ENCODE assay signal across 8 cellular contexts in the genomic region with DNA sequence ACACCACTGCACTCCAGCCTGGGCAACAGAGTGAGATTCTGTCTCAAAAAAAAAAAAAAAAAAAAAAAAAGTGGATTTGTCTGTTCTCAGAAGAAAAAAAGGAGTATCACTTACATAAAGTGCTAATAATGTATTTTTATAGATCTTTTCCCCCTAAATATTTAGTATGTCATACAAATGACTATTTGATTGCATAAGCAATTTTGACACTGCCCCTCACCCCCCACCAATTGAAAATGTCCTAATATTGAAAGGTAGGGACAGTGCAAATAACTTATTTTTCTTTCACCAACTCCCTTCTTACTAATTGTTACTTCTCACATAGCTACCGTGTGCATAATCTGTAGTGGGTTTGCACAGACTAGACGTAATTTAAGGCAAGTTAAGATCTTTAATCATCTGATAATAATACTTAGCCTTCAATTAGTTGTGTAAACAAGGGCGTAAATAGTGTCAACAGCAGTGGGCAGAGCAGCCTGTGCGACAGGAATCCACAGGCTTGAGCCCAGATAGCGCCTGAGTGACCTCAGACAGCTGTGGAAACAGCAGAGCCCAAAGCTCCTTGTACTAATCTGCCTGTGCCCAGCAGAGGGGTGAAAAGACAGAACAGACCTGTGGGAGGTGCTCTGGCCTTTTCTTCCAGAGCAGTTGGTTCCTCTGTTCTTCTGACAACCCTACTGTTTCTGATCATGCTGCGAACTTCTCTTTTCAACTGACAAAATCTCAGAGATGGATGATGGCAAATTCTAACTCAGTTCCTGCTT. TPM values are rescaled to one million over a fixed set of nuclear protein-coding genes. Genes with fewer than 3 reads are reported as not detected.
DNase-seq lines count a peak whose midpoint lies in the region; ATAC-seq and TF ChIP-seq lines count a peak whose summit lies in the region.

No MANE protein-coding gene starts in this region.

- peak overlapping the region; percentile 23 for H3K4me2 ChIP-seq in fibroblast of lung (ENCODE audit: extremely low read depth, insufficient read depth, low read length)

- ATAC-seq in HG02884 (IDR thresholded peaks at IDR 0.05; ENCODE audit: unreplicated experiment) (peak; percentile 34), sciatic nerve (peak; percentile 64)

- peaks cover 30% of the 10 kb centered on the region for H3K4me1 Mint-ChIP-seq in activated CD4-positive, alpha-beta memory T cell treated with anti-CD3 and anti-CD28 coated beads for 36 hours (ENCODE audit: low read depth)

- no peaks in the 10 kb centered on the region for H3K27me3 ChIP-seq in A673 (replicated peaks; ENCODE audit: insufficient read depth, low read depth, low read length, poor library complexity)
- H3K27me3 ChIP-seq in fibroblast of lung (ENCODE audit: control insufficient read depth, insufficient read depth, low read length): no peaks in the 10 kb centered on the region

- H3K79me2 ChIP-seq in fibroblast of lung (ENCODE audit: control insufficient read depth, insufficient read depth, low read length): peaks cover 12% of the 10 kb centered on the region

- DNase-seq in A673 (ENCODE audit: low spot score): peak; percentile 72
- DNase-seq in GM10248 (ENCODE audit: extremely low spot score): peak; percentile 69
- DNase-seq in NCI-H69 (lab: John Stamatoyannopoulos, UW): peak; percentile 99
- DNase-seq in activated CD4-positive, alpha-beta memory T cell treated with anti-CD3 and anti-CD28 coated beads for 36 hours: peak; percentile 71
- peak in 1 of 2 donors; percentile 68 for DNase-seq in fibroblast of lung (ENCODE audit: low read depth in 2 of 2)
- peak; percentile 62 for DNase-seq in sciatic nerve (ENCODE audit: low spot score)
- no peak for DNase-seq in COLO829 (ENCODE audit: low spot score)

- CTCF ChIA-PET in A673 (lab: Charles Lee): interaction anchor here (0.8 to 1.2 kb wide), 2 partner anchors 52 to 58 kb away, joined by 7 to 19 read pairs; no protein-coding TSS in a partner anchor
- CTCF ChIA-PET in GM10248 (lab: Yijun Ruan, JAX): interaction anchor here (0.6 to 6.1 kb wide), 20 partner anchors 9 to 85 kb away, joined by 3 to 74 read pairs (median 4); partner anchors contain the start of gene MR1
- CTCF ChIA-PET in activated CD4-positive, alpha-beta memory T cell treated with anti-CD3 and anti-CD28 coated beads for 36 hours (lab: Charles Lee): interaction anchor here (0.6 to 2.6 kb wide), 14 partner anchors 17 to 221 kb away, joined by 3 to 52 read pairs (median 4); no protein-coding TSS in a partner anchor

- H3K27ac Mint-ChIP-seq in activated CD4-positive, alpha-beta memory T cell treated with anti-CD3 and anti-CD28 coated beads for 36 hours: peak overlapping the region; percentile 14

- no peak overlapping the region for H3K4me3 ChIP-seq in A673 (ENCODE audit: low read depth, low read length, poor library complexity, severe bottlenecking)
- H3K4me3 ChIP-seq in fibroblast of lung (replicated peaks in 1 of 4; ENCODE audit: control extremely low read depth in 1 of 4, insufficient read depth in 1 of 4, low read depth in 3 of 4, low read length in 4 of 4): no peak overlapping the region

- H3K4me1 ChIP-seq in A673 (ENCODE audit: insufficient read depth, low read length, poor library complexity, severe bottlenecking) (peaks cover 9% of the 10 kb centered on the region), fibroblast of lung (ENCODE audit: control insufficient read depth, extremely low read depth, insufficient read depth, low read length) (peaks cover 7% of the 10 kb centered on the region)

- no TSS peak for BruUV-seq in A673 (replicated peaks; lab: Mats Ljungman, UMichigan)

- peak overlapping the region; percentile 24 for H2AFZ ChIP-seq in fibroblast of lung (ENCODE audit: low read length)

- H3K4me3 Mint-ChIP-seq in activated CD4-positive, alpha-beta memory T cell treated with anti-CD3 and anti-CD28 coated beads for 36 hours: no peak overlapping the region

- H3K27me3 Mint-ChIP-seq in activated CD4-positive, alpha-beta memory T cell treated with anti-CD3 and anti-CD28 coated beads for 36 hours: peaks cover 5% of the 10 kb centered on the region

- H3K36me3 ChIP-seq in A673 (ENCODE audit: insufficient read depth, low read length, poor library complexity, severe bottlenecking) (no peaks in the 10 kb centered on the region), fibroblast of lung (ENCODE audit: control insufficient read depth, insufficient read depth, low read length) (no peaks in the 10 kb centered on the region)

- H3K27ac ChIP-seq in A673 (ENCODE audit: low read depth, low read length, poor library complexity, severe bottlenecking): no peak overlapping the region
- H3K27ac ChIP-seq in fibroblast of lung (ENCODE audit: insufficient read depth, low read length): no peak overlapping the region

- no peaks in the 10 kb centered on the region for H4K20me1 ChIP-seq in fibroblast of lung (ENCODE audit: control insufficient read depth, extremely low read depth, insufficient read depth, low read length)

- no peak overlapping the region for H3K9ac ChIP-seq in fibroblast of lung (ENCODE audit: insufficient read depth, low read length)

- H3K9me3 Mint-ChIP-seq in activated CD4-positive, alpha-beta memory T cell treated with anti-CD3 and anti-CD28 coated beads for 36 hours: no peaks in the 10 kb centered on the region

- POLR2A ChIA-PET in A673 (lab: Charles Lee; ENCODE audit: low non-redundant PET) (no interaction called here), GM10248 (lab: Yijun Ruan, JAX) (interaction anchor here (0.9 kb wide), 1 partner anchor 21 kb away, joined by 3 read pairs; no protein-coding TSS in a partner anchor)
- POLR2A ChIA-PET in activated CD4-positive, alpha-beta memory T cell treated with anti-CD3 and anti-CD28 coated beads for 36 hours (lab: Charles Lee): interaction anchor here (1.2 kb wide), 1 partner anchor 58 kb away, joined by 6 read pairs; no protein-coding TSS in a partner anchor

- TF ChIP-seq CTCF in A673 (conservative IDR thresholded peaks at IDR 0.05; ENCODE audit: low read depth, low read length): peak; percentile 64
- peak; percentile 78 for TF ChIP-seq CTCF in GM10248 (IDR thresholded peaks at IDR 0.05; ENCODE audit: control extremely low read depth, extremely low read depth, low read depth, missing control alignments)
- TF ChIP-seq CTCF in fibroblast of lung (conservative IDR thresholded peaks at IDR 0.05 in 1 of 2, IDR thresholded peaks at IDR 0.05 in 1 of 2; ENCODE audit: low read depth in 1 of 2, low read length in 2 of 2): peak; percentile 22 to 51

- H3K36me3 Mint-ChIP-seq in activated CD4-positive, alpha-beta memory T cell treated with anti-CD3 and anti-CD28 coated beads for 36 hours: peaks cover 3% of the 10 kb centered on the region

- H3K9me3 ChIP-seq in A673 (ENCODE audit: low read depth, low read length, poor library complexity, severe bottlenecking): no peaks in the 10 kb centered on the region
- H3K9me3 ChIP-seq in fibroblast of lung (ENCODE audit: control insufficient read depth, insufficient read depth, low read depth, low read length): no peaks in the 10 kb centered on the region

- intact Hi-C loops in A673 (cut with micrococcal nuclease; ENCODE audit: unreplicated experiment) (loop anchor here (1.0 to 5.0 kb wide), 2 partner anchors 47 to 58 kb away; no protein-coding TSS in a partner anchor), sciatic nerve (cut with DNase I) (no loop called here)
- intact Hi-C loops in activated CD4-positive, alpha-beta memory T cell treated with anti-CD3 and anti-CD28 coated beads for 36 hours (cut with micrococcal nuclease): loop anchor here (1.0 to 2.0 kb wide), 4 partner anchors 15 to 82 kb away; no protein-coding TSS in a partner anchor

RNA-seq across cellular contexts. Expression of gene IER5, which starts 4.5 kb away (rescaled TPM):
- total RNA-seq in A673 (2021): 25.5 and 28.2 TPM in 2 replicates
- total RNA-seq in activated CD4-positive, alpha-beta memory T cell treated with anti-CD3 and anti-CD28 coated beads for 36 hours: 10 to 100 TPM; 27.9 to 28.9 TPM
- 31.1 and 42.8 TPM in 2 replicates for total RNA-seq in fibroblast of lung
- 19.1 and 24.2 TPM in 2 replicates for polyA plus RNA-seq in fibroblast of lung
- polyA plus RNA-seq in fibroblast of lung (2012): 26.0 and 33.9 TPM in 2 replicates
- polyA minus RNA-seq in fibroblast of lung (ENCODE audit: low replicate concordance): 8.7 and 13.4 TPM in 2 replicates
- 10.9 TPM for total RNA-seq in sciatic nerve

RNA-seq across cellular contexts. Expression of gene MR1, which starts 50.2 kb away (rescaled TPM):
- 2.6 and 2.8 TPM in 2 replicates for total RNA-seq in A673 (2021)
- total RNA-seq in activated CD4-positive, alpha-beta memory T cell treated with anti-CD3 and anti-CD28 coated beads for 36 hours: 10 to 100 TPM; 19.5 to 21.2 TPM
- 14.9 and 42.1 TPM in 2 replicates for total RNA-seq in fibroblast of lung
- polyA plus RNA-seq in fibroblast of lung: 35.3 and 41.6 TPM in 2 replicates
- polyA plus RNA-seq in fibroblast of lung (2012): 23.4 and 27.6 TPM in 2 replicates
- polyA minus RNA-seq in fibroblast of lung (ENCODE audit: low replicate concordance): 15.7 and 24.7 TPM in 2 replicates
- 17.0 TPM for total RNA-seq in sciatic nerve
